Comparison of ENCODE assay signal across 13 cellular contexts in genomic region chr2:142176941-142177340, GRCh38. TPM values are rescaled to one million over a fixed set of nuclear protein-coding genes. Genes with fewer than 3 reads are reported as not detected.
DNase-seq lines count a peak whose midpoint lies in the region; ATAC-seq, FAIRE-seq and TF ChIP-seq lines count a peak whose summit lies in the region.
"Had no signal": no experiment of that assay in that cellular context is flagged by ENCODE, and none has a peak within 500 bp of the region (broad histone marks: within the 10 kb centered on the region; RNA-seq: fewer than 3 reads in every experiment).

No MANE protein-coding gene starts in this region.

- no peak overlapping the region for H3K9ac ChIP-seq in SK-N-SH
- H3K9ac ChIP-seq in neural cell (ENCODE audit: low read length), result no peak overlapping the region
- no peak overlapping the region for H3K9ac ChIP-seq in kidney (ENCODE audit: low read length in 2 of 2)
- H3K9ac ChIP-seq: BLaER1 had no signal

- POLR2A ChIA-PET in SK-N-SH (lab: Yijun Ruan, JAX), result no interaction called here

- H3K27me3 ChIP-seq in SK-N-SH (ENCODE audit: insufficient read depth), result no peaks in the 10 kb centered on the region
- no peaks in the 10 kb centered on the region for H3K27me3 ChIP-seq in neural cell (ENCODE audit: insufficient read depth, low read depth, low read length)
- H3K27me3 ChIP-seq: BLaER1 had no signal

- ATAC-seq in GM21717 (IDR thresholded peaks at IDR 0.05; ENCODE audit: unreplicated experiment), result no peak
- ATAC-seq: A549, HCT116 had no signal

- 35% methylated on average over 1 of the region's 1 CpG for WGBS in SK-N-SH (ENCODE audit: low lambda C conversion rate)

- H3K79me2 ChIP-seq in SK-N-SH (ENCODE audit: insufficient read depth) (no peaks in the 10 kb centered on the region), neural cell (replicated peaks; ENCODE audit: insufficient read depth, low read length) (no peaks in the 10 kb centered on the region)

- TF ChIP-seq EP300 in SK-N-SH (IDR thresholded peaks at IDR 0.05; ENCODE audit: borderline replicate concordance in 1 of 2, low read depth in 1 of 2, low read length in 1 of 2), result peak in 1 of 2 experiments; percentile 97; a peak in 2 of 4 replicates
- no peak for TF ChIP-seq EP300 in neural cell (conservative IDR thresholded peaks at IDR 0.05; ENCODE audit: poor library complexity, severe bottlenecking)

- H3K27ac ChIP-seq in SK-N-SH (ENCODE audit: low read depth in 2 of 2, low read length in 1 of 2) (peak overlapping the region in 1 of 2 experiments; percentile 95; a peak in 2 of 4 replicates), neural cell (ENCODE audit: low read length) (no peak overlapping the region), kidney (ENCODE audit: low read depth in 2 of 2, low read length in 2 of 2) (no peak overlapping the region)
- H3K27ac ChIP-seq: A549, BLaER1 had no signal

- H3F3A ChIP-seq in SK-N-SH (replicated peaks; ENCODE audit: insufficient read depth), result peaks cover 10% of the 10 kb centered on the region
- H3F3A ChIP-seq in neural cell (ENCODE audit: insufficient read depth, low read length, poor library complexity, severe bottlenecking), result no peaks in the 10 kb centered on the region

- H4K20me1 ChIP-seq in SK-N-SH (ENCODE audit: insufficient read depth) (no peaks in the 10 kb centered on the region), neural cell (ENCODE audit: insufficient read depth) (no peaks in the 10 kb centered on the region)
- H4K20me1 ChIP-seq: BLaER1 had no signal

- peak; percentile 3 for DNase-seq in NCI-H69 (lab: John Stamatoyannopoulos, UW)
- DNase-seq in SK-N-SH, result peak; percentile 73
- no peak for DNase-seq in NCI-H1092 (lab: John Stamatoyannopoulos, UW)
- no peak for DNase-seq in kidney
- no peak for DNase-seq in UCSD-AML1 (lab: John Stamatoyannopoulos, UW; ENCODE audit: unreplicated experiment)
- DNase-seq: CD8-positive, alpha-beta memory T cell; DMS53; GF-D8 had no signal

- CTCF ChIA-PET in SK-N-SH (lab: Yijun Ruan, JAX), result no interaction called here

- no peak overlapping the region for H2AFZ ChIP-seq in SK-N-SH (ENCODE audit: low read depth)
- peak overlapping the region; percentile 6 for H2AFZ ChIP-seq in neural cell (ENCODE audit: low read depth, low read length)

- H3K9me2 ChIP-seq in SK-N-SH, result no peaks in the 10 kb centered on the region
- no peaks in the 10 kb centered on the region for H3K9me2 ChIP-seq in neural cell (ENCODE audit: insufficient read depth, low read length)

- H3K4me2 ChIP-seq in SK-N-SH (no peak overlapping the region), neural cell (ENCODE audit: low read length) (no peak overlapping the region)
- H3K4me2 ChIP-seq: A549, BLaER1 had no signal

- peaks cover 0 to 35% of the 10 kb centered on the region in 2 experiments; a peak in 3 of 4 replicates for H3K4me1 ChIP-seq in SK-N-SH (ENCODE audit: control insufficient read depth in 1 of 2, insufficient read depth in 2 of 2, low read depth in 1 of 2, low read length in 1 of 2)
- no peaks in the 10 kb centered on the region for H3K4me1 ChIP-seq in kidney (ENCODE audit: control insufficient read depth in 1 of 2, insufficient read depth in 1 of 2, low read depth in 1 of 2, low read length in 2 of 2)
- H3K4me1 ChIP-seq: BLaER1 had no signal

- no peaks in the 10 kb centered on the region for H3K9me3 ChIP-seq in SK-N-SH
- H3K9me3 ChIP-seq in neural cell (ENCODE audit: low read length), result no peaks in the 10 kb centered on the region
- H3K9me3 ChIP-seq in kidney (ENCODE audit: control insufficient read depth in 1 of 2, low read length in 2 of 2), result no peaks in the 10 kb centered on the region
- H3K9me3 ChIP-seq: A549, BLaER1 had no signal

- FAIRE-seq in kidney (lab: Jason Lieb, UNC), result no peak
- FAIRE-seq: A549 had no signal

- no peak overlapping the region for H3K4me3 ChIP-seq in SK-N-SH (ENCODE audit: low read depth in 2 of 2, low read length in 1 of 2)
- no peak overlapping the region for H3K4me3 ChIP-seq in neural cell (ENCODE audit: low read length)
- H3K4me3 ChIP-seq in kidney (ENCODE audit: low read length in 2 of 2), result no peak overlapping the region
- H3K4me3 ChIP-seq: A549, BLaER1 had no signal

- TF ChIP-seq RAD21 in SK-N-SH (IDR thresholded peaks at IDR 0.05; ENCODE audit: low read length) (peak; percentile 34; the same call in 1 of the 2 replicates), neural cell (conservative IDR thresholded peaks at IDR 0.05) (no peak)

- intact Hi-C loops in kidney (cut with DNase I), result no loop called here

- no peak for TF ChIP-seq CTCF in SK-N-SH (IDR thresholded peaks at IDR 0.05)
- TF ChIP-seq CTCF in neural cell (IDR thresholded peaks at IDR 0.05; ENCODE audit: poor library complexity, severe bottlenecking), result no peak
- no peak for TF ChIP-seq CTCF in kidney (IDR thresholded peaks at IDR 0.05; ENCODE audit: borderline replicate concordance, extremely low read depth, insufficient read depth)

- H3K36me3 ChIP-seq in SK-N-SH (replicated peaks in 1 of 2; ENCODE audit: control insufficient read depth in 1 of 2, insufficient read depth in 2 of 2, low read length in 1 of 2) (no peaks in the 10 kb centered on the region), neural cell (ENCODE audit: insufficient read depth, low read length) (no peaks in the 10 kb centered on the region), kidney (ENCODE audit: control insufficient read depth in 1 of 2, insufficient read depth in 2 of 2, low read length in 2 of 2) (no peaks in the 10 kb centered on the region)
- H3K36me3 ChIP-seq: BLaER1 had no signal

TF ChIP-seq in SK-N-SH, 30 proteins besides CTCF, POLR2A, EP300 and RAD21 (continues in another document):
- TF ChIP-seq ELF1 (IDR thresholded peaks at IDR 0.05) (no peak), RCOR1 (IDR thresholded peaks at IDR 0.05; ENCODE audit: low read length) (peak; percentile 91), TEAD4 (IDR thresholded peaks at IDR 0.05; ENCODE audit: borderline replicate concordance, insufficient read depth) (peak; percentile 48; the same call in 1 of the 2 replicates), TAF1 (IDR thresholded peaks at IDR 0.05; ENCODE audit: borderline replicate concordance, low read depth, low read length) (no peak), RXRA (IDR thresholded peaks at IDR 0.05; ENCODE audit: borderline replicate concordance, low read depth) (no peak), JUND (IDR thresholded peaks at IDR 0.05) (no peak), RFX5 (IDR thresholded peaks at IDR 0.05; ENCODE audit: low read length) (no peak), MEF2A (IDR thresholded peaks at IDR 0.05; ENCODE audit: borderline replicate concordance, low read depth) (no peak), NRF1 (IDR thresholded peaks at IDR 0.05; ENCODE audit: low read depth, low read length) (no peak), NFIC (IDR thresholded peaks at IDR 0.05; ENCODE audit: borderline replicate concordance) (no peak)

TF ChIP-seq in neural cell, 6 proteins besides CTCF, POLR2A, EP300 and RAD21:
- TF ChIP-seq MXI1 (conservative IDR thresholded peaks at IDR 0.05; ENCODE audit: poor library complexity, severe bottlenecking) (no peak), TAF1 (IDR thresholded peaks at IDR 0.05; ENCODE audit: low read depth) (no peak), REST (IDR thresholded peaks at IDR 0.05; ENCODE audit: borderline replicate concordance) (no peak), POLR2AphosphoS5 (IDR thresholded peaks at IDR 0.05) (no peak), EZH2 (IDR thresholded peaks at IDR 0.05; ENCODE audit: borderline replicate concordance, insufficient read depth, low read length, poor library complexity, severe bottlenecking) (no peak), SMC3 (conservative IDR thresholded peaks at IDR 0.05; ENCODE audit: poor library complexity) (no peak)

RNA-seq across cellular contexts. Expression of gene LRP1B, which starts 46.1 kb away (rescaled TPM):
- polyA plus RNA-seq in SK-N-SH (2012; rRNA removed) (0.19 and 0.28 TPM in 2 replicates), neural cell (11.7 and 12.7 TPM in 2 replicates), kidney (ENCODE audit: insufficient read depth, low read depth, low replicate concordance) (0.69 TPM)
- 0.41 and 0.66 TPM in 2 replicates for polyA plus RNA-seq in SK-N-SH (2012; cell fraction: cytosol; rRNA removed)
- 0.31 and 0.51 TPM in 2 replicates for polyA plus RNA-seq in SK-N-SH (2012; cell fraction: nucleus; rRNA removed)
- 44.3 and 57.3 TPM in 2 replicates for polyA minus RNA-seq in neural cell
- 1.2 TPM for total RNA-seq in kidney
- total RNA-seq: CD8-positive, alpha-beta memory T cell had no signal
- polyA plus RNA-seq: CD8-positive, alpha-beta memory T cell had no signal

Comparison
In these comparisons a context has a peak if more than half of its experiments do, and no peak if none do; other contexts are left out.
1. DNase-seq: peak in NCI-H69 (single experiment) and SK-N-SH (single experiment); none in NCI-H1092 (single experiment), kidney (single experiment) and UCSD-AML1 (single experiment).